10 cellular contexts compared by ENCODE assay signal in genomic region chr11:112355726-112356125, GRCh38.
A peak's percentile ranks its signal among the peaks of the same experiment; 100 is the strongest.
DNase-seq lines count a peak whose midpoint lies in the region; ATAC-seq, FAIRE-seq and TF ChIP-seq lines count a peak whose summit lies in the region.
"Had no signal": no experiment of that assay in that cellular context is flagged by ENCODE, and none has a peak within 500 bp of the region (broad histone marks: within the 10 kb centered on the region; RNA-seq: fewer than 3 reads in every experiment).

No MANE protein-coding gene starts in this region.

- H3K27me3 Mint-ChIP-seq in WTC11 (ENCODE audit: low read depth) (peaks cover 2% of the 10 kb centered on the region; the same call in 1 of the 2 replicates), nephron progenitor cell (ENCODE audit: low read depth, poor library complexity) (peaks cover 4% of the 10 kb centered on the region), T-cell (no peaks in the 10 kb centered on the region)

- H3K4me1 ChIP-seq in pancreas, result no peaks in the 10 kb centered on the region

- H3K27ac Mint-ChIP-seq in WTC11 (no peak overlapping the region), nephron progenitor cell (no peak overlapping the region), T-cell (no peak overlapping the region)
- H3K27ac Mint-ChIP-seq: brain had no signal

- WGBS in pancreas, 2 donors, result 81 to 82% methylated on average over 4 of the region's 4 CpGs

- H3K4me1 Mint-ChIP-seq in WTC11 (peaks cover 3% of the 10 kb centered on the region; the same call in 1 of the 2 replicates), nephron progenitor cell (no peaks in the 10 kb centered on the region), T-cell (peaks cover 0 to 5% (median 0%) of the 10 kb centered on the region in 3 donors)

- peak; percentile 5 for TF ChIP-seq CTCF in GM10266 (IDR thresholded peaks at IDR 0.05; ENCODE audit: control insufficient read depth, insufficient read depth, low read depth, missing control alignments)
- no peak for TF ChIP-seq CTCF in WTC11 (IDR thresholded peaks at IDR 0.05)
- peak; percentile 31 for TF ChIP-seq CTCF in nephron progenitor cell (IDR thresholded peaks at IDR 0.05)
- TF ChIP-seq CTCF in pancreas (IDR thresholded peaks at IDR 0.05), result no peak

- no peaks in the 10 kb centered on the region for H3K36me3 ChIP-seq in pancreas

- H3K36me3 Mint-ChIP-seq in WTC11 (no peaks in the 10 kb centered on the region), nephron progenitor cell (ENCODE audit: low read depth) (no peaks in the 10 kb centered on the region), T-cell (peaks cover 9% of the 10 kb centered on the region)
- H3K36me3 Mint-ChIP-seq: brain had no signal

- ATAC-seq in WTC11 (peak; percentile 74; the same call in 1 of the 2 replicates), T-cell (replicated peaks in 1 of 4) (no peak), pancreas (no peak), HG03196 (IDR thresholded peaks at IDR 0.05; ENCODE audit: unreplicated experiment) (no peak)

- H3K9me3 Mint-ChIP-seq in WTC11 (peaks cover 9% of the 10 kb centered on the region), nephron progenitor cell (no peaks in the 10 kb centered on the region), T-cell (no peaks in the 10 kb centered on the region)

- intact Hi-C loops in pancreas (cut with DNase I), result no loop called here

- H3K4me3 Mint-ChIP-seq in WTC11 (no peak overlapping the region), nephron progenitor cell (no peak overlapping the region), T-cell (no peak overlapping the region)
- H3K4me3 Mint-ChIP-seq: brain had no signal

- POLR2A ChIA-PET in WTC11 (lab: Charles Lee), result no interaction called here
- POLR2A ChIA-PET in T-cell (lab: Charles Lee), result no interaction called here

- no peak overlapping the region for H3K4me3 ChIP-seq in pancreas
- H3K4me3 ChIP-seq: skin epidermis had no signal

- FAIRE-seq in pancreas (lab: Jason Lieb, UNC), result no peak

- DNase-seq in GM10266 (ENCODE audit: extremely low spot score) (no peak), NCI-H1092 (lab: John Stamatoyannopoulos, UW) (peak; percentile 60), WTC11 (ENCODE audit: low spot score) (peak; percentile 61), nephron progenitor cell (peak; percentile 39), T-cell (no peak), pancreas (no peak)
- no peak for DNase-seq in activated effector memory CD4-positive, alpha-beta T cell treated with anti-CD3 and anti-CD28 coated beads, Interleukin-2, amount 50 U/mL, for 16 hours

- H3K27ac ChIP-seq in pancreas, result no peak overlapping the region
- H3K27ac ChIP-seq: skin epidermis had no signal

- no peaks in the 10 kb centered on the region for H3K9me3 ChIP-seq in pancreas

- no peaks in the 10 kb centered on the region for H3K27me3 ChIP-seq in pancreas

- CTCF ChIA-PET in WTC11 (lab: Charles Lee) (interaction anchor here (0.8 to 2.5 kb wide), 4 partner anchors 10 to 98 kb away, joined by 3 to 19 read pairs (median 4); no protein-coding TSS in a partner anchor), T-cell (lab: Charles Lee) (interaction anchor here in 1 of 2 donors (1.0 kb wide), 1 partner anchor 22 kb away, joined by 3 read pairs; no protein-coding TSS in a partner anchor)

TF ChIP-seq in WTC11, 78 proteins besides CTCF, POLR2A, EP300 and RAD21:
- TF ChIP-seq TEAD4 (CRISPR knock-in tag; IDR thresholded peaks at IDR 0.05) (no peak), ZNF232 (CRISPR knock-in tag; IDR thresholded peaks at IDR 0.05) (no peak), GRHL2 (CRISPR knock-in tag; IDR thresholded peaks at IDR 0.05; ENCODE audit: insufficient replicate concordance, severe bottlenecking) (no peak), NR3C1 (CRISPR knock-in tag; conservative IDR thresholded peaks at IDR 0.05; ENCODE audit: low read depth) (no peak), MXD4 (CRISPR knock-in tag; IDR thresholded peaks at IDR 0.05; ENCODE audit: borderline replicate concordance) (no peak), ATF6 (CRISPR knock-in tag; IDR thresholded peaks at IDR 0.05) (no peak), CBFB (CRISPR knock-in tag; IDR thresholded peaks at IDR 0.05; ENCODE audit: low read depth) (no peak), NFYB (CRISPR knock-in tag; conservative IDR thresholded peaks at IDR 0.05; ENCODE audit: low read depth) (no peak), ZNF263 (CRISPR knock-in tag; IDR thresholded peaks at IDR 0.05; ENCODE audit: low read depth) (no peak), ZBTB21 (CRISPR knock-in tag; IDR thresholded peaks at IDR 0.05; ENCODE audit: borderline replicate concordance) (no peak), JUN (CRISPR knock-in tag; IDR thresholded peaks at IDR 0.05) (no peak), MYBL2 (CRISPR knock-in tag; IDR thresholded peaks at IDR 0.05) (no peak), ATF2 (CRISPR knock-in tag; IDR thresholded peaks at IDR 0.05; ENCODE audit: borderline replicate concordance, low read depth) (no peak), CREB1 (CRISPR knock-in tag; IDR thresholded peaks at IDR 0.05) (no peak), PREB (CRISPR knock-in tag; IDR thresholded peaks at IDR 0.05; ENCODE audit: borderline replicate concordance) (no peak), HMGXB4 (CRISPR knock-in tag; IDR thresholded peaks at IDR 0.05) (no peak), CREM (CRISPR knock-in tag; IDR thresholded peaks at IDR 0.05) (no peak), SMAD3 (CRISPR knock-in tag; IDR thresholded peaks at IDR 0.05; ENCODE audit: borderline replicate concordance) (no peak), ZNF121 (CRISPR knock-in tag; IDR thresholded peaks at IDR 0.05) (no peak)

Comparison
In these comparisons a context has a peak if more than half of its experiments do, and no peak if none do; other contexts are left out.
1. DNase-seq: peak in NCI-H1092 (single experiment), WTC11 (single experiment) and nephron progenitor cell (single experiment); none in GM10266 (single experiment), T-cell (0 of 34), pancreas (0 of 6) and activated effector memory CD4-positive, alpha-beta T cell treated with anti-CD3 and anti-CD28 coated beads, Interleukin-2, amount 50 U/mL, for 16 hours (single experiment).
2. CTCF ChIP-seq: peak in GM10266 (single experiment) and nephron progenitor cell (single experiment); none in WTC11 (single experiment) and pancreas (0 of 4).